Comparison of ENCODE assay signal across 8 cellular contexts in the genomic region with DNA sequence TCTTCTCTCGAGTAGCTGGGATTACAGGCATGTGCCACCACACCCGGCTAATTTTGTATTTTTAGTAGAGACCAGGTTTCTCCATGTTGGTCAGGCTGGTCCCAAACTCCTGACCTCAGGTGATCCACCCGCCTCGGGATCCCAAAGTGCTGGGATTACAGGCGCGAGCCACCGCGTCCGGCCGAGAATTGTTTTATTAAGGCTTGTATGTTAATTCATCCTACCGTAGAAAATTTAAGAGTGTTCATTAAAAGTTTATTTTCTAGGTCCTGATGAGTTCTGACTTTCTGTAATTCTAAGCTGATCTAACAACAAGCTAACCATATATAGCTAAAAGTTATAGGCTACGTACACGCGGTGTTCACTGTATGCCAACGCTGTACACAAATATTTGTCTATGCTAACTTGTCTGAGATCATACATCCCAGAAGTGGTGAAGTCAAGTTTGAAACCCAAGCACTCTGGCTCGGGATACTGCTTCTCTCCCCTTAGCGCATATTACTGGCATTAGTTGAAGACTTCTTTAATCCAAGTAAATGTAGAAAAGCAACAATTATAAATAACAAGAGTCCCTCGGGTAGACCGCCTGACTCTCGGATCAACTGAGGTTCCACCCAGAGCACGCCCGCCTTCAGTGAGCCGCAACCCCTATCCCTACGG. TPM values are rescaled to one million over a fixed set of nuclear protein-coding genes. Genes with fewer than 3 reads are reported as not detected.
DNase-seq lines count a peak whose midpoint lies in the region; ATAC-seq, FAIRE-seq and TF ChIP-seq lines count a peak whose summit lies in the region.

No MANE protein-coding gene starts in this region.

- peak overlapping the region; percentile 99 for H3K4me3 ChIP-seq in fibroblast of mammary gland (ENCODE audit: control insufficient read depth, low read depth, low read length)

- DNase-seq in ELR (ENCODE audit: low read depth), result peak; percentile 56
- peak; percentile 46 for DNase-seq in HTR-8/SVneo (ENCODE audit: insufficient read length, low spot score)
- no peak for DNase-seq in T-helper 17 cell
- peak; percentile 68 for DNase-seq in fibroblast of mammary gland (ENCODE audit: low read depth)
- no peak for DNase-seq in neural crest cell (ENCODE audit: low read depth, low spot score)
- DNase-seq in hippocampal formation (lab: John Stamatoyannopoulos, UW), result no peak
- no peak for DNase-seq in AG20443 (ENCODE audit: low spot score)

- no peak for TF ChIP-seq CTCF in fibroblast of mammary gland (conservative IDR thresholded peaks at IDR 0.05; ENCODE audit: control insufficient read depth, insufficient read depth, low read depth, low read length)
- TF ChIP-seq CTCF in neural crest cell (conservative IDR thresholded peaks at IDR 0.05), result no peak

- FAIRE-seq in HTR-8/SVneo (lab: Jason Lieb, UNC), result peak; percentile 90

- peak; percentile 26 for ATAC-seq in GM21526 (IDR thresholded peaks at IDR 0.05; ENCODE audit: low FRiP score, unreplicated experiment)
- peak; percentile 45 for ATAC-seq in T-helper 17 cell

- H3K9me3 ChIP-seq in T-helper 17 cell (ENCODE audit: control insufficient read depth, low read length, poor library complexity, severe bottlenecking), result no peaks in the 10 kb centered on the region

- peaks cover 24% of the 10 kb centered on the region for H3K4me1 Mint-ChIP-seq in T-helper 17 cell
- peaks cover 27% of the 10 kb centered on the region for H3K4me1 Mint-ChIP-seq in neural crest cell

- H3K4me3 Mint-ChIP-seq in T-helper 17 cell, result peak overlapping the region; percentile 97
- peak overlapping the region; percentile 93 for H3K4me3 Mint-ChIP-seq in neural crest cell

- H3K27ac Mint-ChIP-seq in T-helper 17 cell (peak overlapping the region; percentile 97), neural crest cell (ENCODE audit: unreplicated experiment) (peak overlapping the region; percentile 55)

- H3K36me3 Mint-ChIP-seq in T-helper 17 cell (ENCODE audit: low read depth) (no peaks in the 10 kb centered on the region), neural crest cell (ENCODE audit: low read depth) (peaks cover 5% of the 10 kb centered on the region)

- H3K27me3 Mint-ChIP-seq in T-helper 17 cell, result peaks cover 5% of the 10 kb centered on the region
- H3K27me3 Mint-ChIP-seq in neural crest cell (ENCODE audit: low read depth), result no peaks in the 10 kb centered on the region

- no peaks in the 10 kb centered on the region for H3K9me3 Mint-ChIP-seq in neural crest cell

RNA-seq across cellular contexts. Expression of gene MRPS35, which starts 0.6 kb away (rescaled TPM):
- total RNA-seq in T-helper 17 cell (10 to 100 TPM; 17.2 to 24.8 TPM), neural crest cell (35.4 and 36.7 TPM in 2 replicates)

RNA-seq across cellular contexts. Expression of gene REP15, which starts 13.8 kb away (rescaled TPM):
- total RNA-seq in T-helper 17 cell, result not detected
- 1.3 and 1.5 TPM in 2 replicates for total RNA-seq in neural crest cell

Comparison
In these comparisons a context has a peak if more than half of its experiments do, and no peak if none do; other contexts are left out.
1. DNase-seq: peak in ELR (single experiment), HTR-8/SVneo (single experiment) and fibroblast of mammary gland (single experiment); none in T-helper 17 cell (0 of 3), neural crest cell (single experiment), hippocampal formation (0 of 2) and AG20443 (single experiment).